In genomic region chr1:65422241-65423203, GRCh38 we compare ENCODE assay signal across 11 cellular contexts. TPM values are rescaled to one million over a fixed set of nuclear protein-coding genes. Genes with fewer than 3 reads are reported as not detected.
DNase-seq lines count a peak whose midpoint lies in the region; ATAC-seq and TF ChIP-seq lines count a peak whose summit lies in the region.
"Had no signal": no experiment of that assay in that cellular context is flagged by ENCODE, and none has a peak within 500 bp of the region (broad histone marks: within the 10 kb centered on the region; RNA-seq: fewer than 3 reads in every experiment).

No MANE protein-coding gene starts in this region.

- H3K27me3 ChIP-seq in cardiac muscle cell, result no peaks in the 10 kb centered on the region
- H3K27me3 ChIP-seq in iPS-20b (ENCODE audit: insufficient read depth, low read length), result no peaks in the 10 kb centered on the region
- H3K27me3 ChIP-seq in tibial artery, result no peaks in the 10 kb centered on the region

- peaks cover 9 to 12% (median 12%) of the 10 kb centered on the region in 3 donors for H3K36me3 Mint-ChIP-seq in immature natural killer cell

- H3K4me1 ChIP-seq in cardiac muscle cell (ENCODE audit: low read depth) (peaks cover 19% of the 10 kb centered on the region), iPS-20b (ENCODE audit: insufficient read depth, low read length) (peaks cover 42% of the 10 kb centered on the region), tibial artery (peaks cover 0 to 41% (median 27%) of the 10 kb centered on the region in 4 donors)

- peaks cover 0 to 2% (median 0%) of the 10 kb centered on the region in 3 donors for H3K27me3 Mint-ChIP-seq in immature natural killer cell (ENCODE audit: low read depth in 3 of 3)
- H3K27me3 Mint-ChIP-seq: activated CD8-positive, alpha-beta memory T cell treated with anti-CD3 and anti-CD28 coated beads, Interleukin-2, amount 10 ng/mL, durations not matched to agents 7 days and 5 days had no signal

- no peak overlapping the region for H3K27ac Mint-ChIP-seq in immature natural killer cell
- H3K27ac Mint-ChIP-seq: activated CD8-positive, alpha-beta memory T cell treated with anti-CD3 and anti-CD28 coated beads, Interleukin-2, amount 10 ng/mL, durations not matched to agents 7 days and 5 days had no signal

- peaks cover 8 to 20% of the 10 kb centered on the region in 2 donors for H3K4me1 Mint-ChIP-seq in immature natural killer cell

- no peaks in the 10 kb centered on the region for H3K9me3 Mint-ChIP-seq in immature natural killer cell

- H3K36me3 ChIP-seq in cardiac muscle cell, result peaks cover 9% of the 10 kb centered on the region
- H3K36me3 ChIP-seq in iPS-20b (ENCODE audit: insufficient read depth, low read depth, low read length), result peaks cover 14% of the 10 kb centered on the region
- H3K36me3 ChIP-seq in tibial artery, result peaks cover 18 to 24% (median 23%) of the 10 kb centered on the region in 3 donors

- in situ Hi-C loops in astrocyte of the cerebellum (cut with HindIII; ENCODE audit: low sequenced_read_pairs), result no loop called here

- H3K9me3 ChIP-seq in cardiac muscle cell (ENCODE audit: low read depth) (no peaks in the 10 kb centered on the region), iPS-20b (ENCODE audit: insufficient read depth, low read depth, low read length) (no peaks in the 10 kb centered on the region), tibial artery (no peaks in the 10 kb centered on the region)

- no peak overlapping the region for H3K9ac ChIP-seq in iPS-20b (ENCODE audit: low read depth, low read length)

- H3K27ac ChIP-seq in cardiac muscle cell (peak overlapping the region; percentile 96), iPS-20b (ENCODE audit: low read length) (no peak overlapping the region), tibial artery (peak overlapping the region in 1 of 2 donors; percentile 15)

- intact Hi-C loops in left ventricle myocardium superior (cut with micrococcal nuclease) (no loop called here), tibial artery (cut with DNase I; ENCODE audit: low total_unique reads) (loop anchor here (10.0 kb wide), 1 partner anchor 158 kb away; no protein-coding TSS in a partner anchor)

- no peak overlapping the region for H3K4me3 Mint-ChIP-seq in immature natural killer cell
- H3K4me3 Mint-ChIP-seq: activated CD8-positive, alpha-beta memory T cell treated with anti-CD3 and anti-CD28 coated beads, Interleukin-2, amount 10 ng/mL, durations not matched to agents 7 days and 5 days had no signal

- DNase-seq in cardiac muscle cell (ENCODE audit: low read depth in 1 of 2, low spot score in 1 of 2), result peak in 1 of 2 donors; percentile 45
- DNase-seq in left ventricle myocardium superior, result no peak
- DNase-seq in astrocyte of the cerebellum (ENCODE audit: low read depth), result peak; percentile 12
- DNase-seq in tibial artery, result no peak
- DNase-seq in immature natural killer cell, result no peak
- no peak for DNase-seq in activated T-cell treated with anti-CD3 and anti-CD28 coated beads for 4 hours
- no peak for DNase-seq in NCI-H1105 treated with DMSO at 0.1 percent for 48 hours (lab: John Stamatoyannopoulos, UW)
- DNase-seq: activated CD8-positive, alpha-beta memory T cell treated with anti-CD3 and anti-CD28 coated beads, Interleukin-2, amount 10 ng/mL, durations not matched to agents 7 days and 5 days; NCI-H446; stimulated activated naive CD8-positive, alpha-beta T cell treated with anti-CD3 and anti-CD28 coated beads, Interleukin-15, Interleukin-2, amounts not matched to agents 100 U/mL and 50 U/mL, for 24 hours had no signal

- ATAC-seq in left ventricle myocardium superior, result no peak
- ATAC-seq: activated CD8-positive, alpha-beta memory T cell treated with anti-CD3 and anti-CD28 coated beads, Interleukin-2, amount 10 ng/mL, durations not matched to agents 7 days and 5 days; stimulated activated naive CD8-positive, alpha-beta T cell treated with anti-CD3 and anti-CD28 coated beads, Interleukin-15, Interleukin-2, amounts not matched to agents 100 U/mL and 50 U/mL, for 24 hours had no signal

- TF ChIP-seq CTCF in cardiac muscle cell (IDR thresholded peaks at IDR 0.05; ENCODE audit: low read depth, low read length) (no peak), astrocyte of the cerebellum (IDR thresholded peaks at IDR 0.05; ENCODE audit: low read depth, low read length, missing control alignments) (no peak), tibial artery (IDR thresholded peaks at IDR 0.05) (no peak)

- H3K4me3 ChIP-seq in cardiac muscle cell (peak overlapping the region; percentile 85), astrocyte of the cerebellum (ENCODE audit: low read depth, low read length) (peak overlapping the region; percentile 84), iPS-20b (ENCODE audit: low read length) (peak overlapping the region; percentile 82; the same call in 1 of the 2 replicates), tibial artery (peak overlapping the region; percentile 75 to 79)

RNA-seq across cellular contexts. Expression of gene LEPR, which starts 2.1 kb away (rescaled TPM):
- total RNA-seq in cardiac muscle cell (4.3 and 10.2 TPM in 2 replicates), left ventricle myocardium superior (4.4 TPM)
- polyA plus RNA-seq in cardiac muscle cell (5.5 and 13.6 TPM in 2 replicates), immature natural killer cell (1 to 10 TPM; 2.2 to 6.3 (median 2.4) TPM)

RNA-seq across cellular contexts. Expression of gene LEPROT, which starts 2.1 kb away (rescaled TPM):
- total RNA-seq in cardiac muscle cell (33.7 and 43.3 TPM in 2 replicates), left ventricle myocardium superior (49.0 TPM)
- polyA plus RNA-seq in cardiac muscle cell (57.7 and 70.6 TPM in 2 replicates), immature natural killer cell (10 to 100 TPM; 11.9 to 24.8 (median 17.6) TPM)
